19 cellular contexts compared by ENCODE assay signal in the genomic region with DNA sequence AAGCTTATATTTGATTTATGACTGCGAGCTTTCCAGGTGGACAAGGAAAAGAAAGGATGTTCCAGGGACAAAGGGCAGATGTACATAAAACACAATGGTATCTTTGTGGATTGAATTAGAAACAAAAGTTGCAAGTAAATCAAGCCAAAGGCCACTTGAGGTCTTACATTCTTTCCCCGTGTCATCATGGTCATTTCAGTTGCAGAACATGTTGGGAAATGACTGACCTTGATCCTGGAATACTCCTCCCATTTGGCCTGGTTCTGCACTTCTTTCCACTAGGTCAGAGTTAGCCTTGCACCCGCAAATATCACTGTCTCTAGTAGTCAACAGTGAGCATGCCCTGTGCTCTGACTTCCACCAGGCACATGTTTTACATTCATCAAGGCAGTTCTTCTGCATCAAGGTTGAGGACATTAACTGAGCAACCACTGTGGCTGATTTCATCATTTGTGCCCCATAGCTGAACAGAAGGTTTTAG.
DNase-seq lines count a peak whose midpoint lies in the region; ATAC-seq, FAIRE-seq and TF ChIP-seq lines count a peak whose summit lies in the region.
"Had no signal": no experiment of that assay in that cellular context is flagged by ENCODE, and none has a peak within 500 bp of the region (broad histone marks: within the 10 kb centered on the region; RNA-seq: fewer than 3 reads in every experiment).

No MANE protein-coding gene starts in this region.

- CTCF ChIA-PET in H1 (lab: Charles Lee; ENCODE audit: partially characterized antibody) = no interaction called here
- CTCF ChIA-PET in CD8-positive, alpha-beta memory T cell (lab: Charles Lee) = no interaction called here

- no peak overlapping the region for H2BK120ac ChIP-seq in H1 (replicated peaks; ENCODE audit: low read depth, low read length)

- H3K4ac ChIP-seq in H1 (replicated peaks; ENCODE audit: insufficient read length, low read depth, low read length) = no peak overlapping the region

- TF ChIP-seq POLR2A in H1 (IDR thresholded peaks at IDR 0.05; ENCODE audit: control extremely low read depth in 1 of 2, low read depth in 2 of 2, low read length in 2 of 2) (no peak), gastrocnemius medialis (IDR thresholded peaks at IDR 0.05) (no peak), GM18505 (IDR thresholded peaks at IDR 0.05; ENCODE audit: borderline replicate concordance, extremely low read depth, insufficient read depth, insufficient read length) (no peak)

- peaks cover 14% of the 10 kb centered on the region; the same call in 2 of the 3 replicates for H3K4me1 Mint-ChIP-seq in GM23338
- H3K4me1 Mint-ChIP-seq in CD8-positive, alpha-beta memory T cell = no peaks in the 10 kb centered on the region
- H3K4me1 Mint-ChIP-seq: mesothelial cell of epicardium; stimulated activated memory B cell treated with anti-CD40 and anti-IgM and Interleukin-4, amounts not matched to agents 10 μg/mL and 1 μg/mL and 100 μg/mL, for 72 hours had no signal

- no peaks in the 10 kb centered on the region for H3K36me3 Mint-ChIP-seq in GM23338 (ENCODE audit: low read depth)
- no peaks in the 10 kb centered on the region for H3K36me3 Mint-ChIP-seq in CD8-positive, alpha-beta memory T cell
- H3K36me3 Mint-ChIP-seq: mesothelial cell of epicardium; stimulated activated memory B cell treated with anti-CD40 and anti-IgM and Interleukin-4, amounts not matched to agents 10 μg/mL and 1 μg/mL and 100 μg/mL, for 72 hours had no signal

- TF ChIP-seq CTCF in GM23338 (conservative IDR thresholded peaks at IDR 0.05; ENCODE audit: low read depth in 2 of 2) = no peak
- no peak for TF ChIP-seq CTCF in H1 (IDR thresholded peaks at IDR 0.05; ENCODE audit: control extremely low read depth in 1 of 3, insufficient read depth in 1 of 3, low read depth in 1 of 3, low read length in 3 of 3)
- no peak for TF ChIP-seq CTCF in hepatocyte (IDR thresholded peaks at IDR 0.05; ENCODE audit: poor library complexity)
- no peak for TF ChIP-seq CTCF in gastrocnemius medialis (IDR thresholded peaks at IDR 0.05 in 4 of 5, conservative IDR thresholded peaks at IDR 0.05 in 1 of 5)

- no peak overlapping the region for H3K4me2 ChIP-seq in GM23338
- H3K4me2 ChIP-seq in H1 (ENCODE audit: insufficient read depth in 1 of 2, low read depth in 2 of 2, low read length in 2 of 2) = no peak overlapping the region
- H3K4me2 ChIP-seq in hepatocyte = no peak overlapping the region

- H3K36me3 ChIP-seq in GM23338 (ENCODE audit: insufficient read depth) (no peaks in the 10 kb centered on the region), H1 (ENCODE audit: control insufficient read depth in 2 of 4, insufficient read depth in 4 of 4, low read length in 3 of 4) (no peaks in the 10 kb centered on the region), hepatocyte (replicated peaks; ENCODE audit: insufficient read depth, low read depth) (no peaks in the 10 kb centered on the region), gastrocnemius medialis (no peaks in the 10 kb centered on the region)
- H3K36me3 ChIP-seq in CD8-positive, alpha-beta memory T cell (ENCODE audit: insufficient read depth, low read length) = no peaks in the 10 kb centered on the region
- H3K36me3 ChIP-seq: neutrophil, vagina had no signal

- DNase-seq in GM23338 (ENCODE audit: low spot score) (no peak), H1 (ENCODE audit: low read depth in 1 of 2, low spot score in 2 of 2) (no peak), hepatocyte (ENCODE audit: low spot score) (peak; percentile 27), gastrocnemius medialis (peak; percentile 26 to 67), HUDEP-2 (lab: John Stamatoyannopoulos, UW; ENCODE audit: unreplicated experiment in 76 of 76) (no peak)
- no peak for DNase-seq in CD8-positive, alpha-beta memory T cell
- DNase-seq in activated CD4-positive, alpha-beta T cell treated with anti-CD3 and anti-CD28 coated beads for 1 hour = no peak
- DNase-seq: activated CD8-positive, alpha-beta T cell treated with anti-CD3 and anti-CD28 coated beads for 36 hours; NCI-H2081; NCI-H748 treated with DMSO at 0.1 percent for 48 hours had no signal

- no peak overlapping the region for H2BK15ac ChIP-seq in H1 (ENCODE audit: low read length)

- FAIRE-seq in H1 (lab: Jason Lieb, UNC) = peak; percentile 55
- FAIRE-seq: A204.1, endometrium, GM19239, RCC 7860 had no signal

- intact Hi-C loops in gastrocnemius medialis (cut with DNase I; ENCODE audit: low total_unique reads) = no loop called here

- no peaks in the 10 kb centered on the region for H3K27me3 ChIP-seq in GM23338 (ENCODE audit: insufficient read depth)
- no peaks in the 10 kb centered on the region for H3K27me3 ChIP-seq in H1 (replicated peaks in 1 of 4; ENCODE audit: control insufficient read depth in 3 of 4, extremely low read depth in 1 of 4, insufficient read depth in 3 of 4, low read length in 3 of 4)
- no peaks in the 10 kb centered on the region for H3K27me3 ChIP-seq in hepatocyte
- H3K27me3 ChIP-seq in gastrocnemius medialis = no peaks in the 10 kb centered on the region
- no peaks in the 10 kb centered on the region for H3K27me3 ChIP-seq in CD8-positive, alpha-beta memory T cell (ENCODE audit: insufficient read depth, low read length, poor library complexity, severe bottlenecking)
- H3K27me3 ChIP-seq: neutrophil, vagina had no signal

- H2AK5ac ChIP-seq in H1 (ENCODE audit: low read depth, low read length) = no peak overlapping the region

- ATAC-seq in GM23338 (no peak), gastrocnemius medialis (peak; percentile 89 to 93), GM18505 (IDR thresholded peaks at IDR 0.05; ENCODE audit: unreplicated experiment) (no peak)
- ATAC-seq: activated CD8-positive, alpha-beta T cell treated with anti-CD3 and anti-CD28 coated beads for 36 hours; stimulated activated memory B cell treated with anti-CD40 and anti-IgM and Interleukin-4, amounts not matched to agents 10 μg/mL and 1 μg/mL and 100 μg/mL, for 72 hours had no signal

- H2BK5ac ChIP-seq in H1 (ENCODE audit: low read depth, low read length) = no peak overlapping the region

- no peak overlapping the region for H3K27ac ChIP-seq in GM23338 (ENCODE audit: low read depth)
- H3K27ac ChIP-seq in H1 (ENCODE audit: low read depth, low read length) = no peak overlapping the region
- no peak overlapping the region for H3K27ac ChIP-seq in hepatocyte
- peak overlapping the region; percentile 26 to 62 (median 48) for H3K27ac ChIP-seq in gastrocnemius medialis
- no peak overlapping the region for H3K27ac ChIP-seq in CD8-positive, alpha-beta memory T cell (ENCODE audit: low read depth, low read length)
- H3K27ac ChIP-seq: neutrophil, vagina had no signal

- H3K79me1 ChIP-seq in H1 (ENCODE audit: low read depth, low read length) = no peaks in the 10 kb centered on the region

- H3K23me2 ChIP-seq in H1 (ENCODE audit: low read depth, low read length) = no peaks in the 10 kb centered on the region

- no peaks in the 10 kb centered on the region for H3K9me3 Mint-ChIP-seq in GM23338
- H3K9me3 Mint-ChIP-seq in CD8-positive, alpha-beta memory T cell = peaks cover 0 to 15% (median 7%) of the 10 kb centered on the region in 5 donors

- H4K5ac ChIP-seq in H1 (ENCODE audit: insufficient read length, low read depth, low read length) = no peak overlapping the region

- no peak for TF ChIP-seq RAD21 in H1 (IDR thresholded peaks at IDR 0.05 in 1 of 2, conservative IDR thresholded peaks at IDR 0.05 in 1 of 2; ENCODE audit: low read depth in 2 of 2, low read length in 2 of 2)

- H3K4me1 ChIP-seq in GM23338 (ENCODE audit: insufficient read depth) (peaks cover 2% of the 10 kb centered on the region; the same call in 1 of the 2 replicates), H1 (replicated peaks in 1 of 4; ENCODE audit: control insufficient read depth in 3 of 4, insufficient read depth in 4 of 4, low read length in 3 of 4) (peaks cover 0 to 3% (median 0%) of the 10 kb centered on the region in 4 experiments; a peak in 1 of 7 replicates), hepatocyte (ENCODE audit: insufficient read depth) (no peaks in the 10 kb centered on the region), gastrocnemius medialis (peaks cover 4 to 5% of the 10 kb centered on the region in 2 donors)
- H3K4me1 ChIP-seq in CD8-positive, alpha-beta memory T cell (ENCODE audit: insufficient read depth, low read length) = no peaks in the 10 kb centered on the region
- H3K4me1 ChIP-seq: vagina had no signal

- no peak overlapping the region for H4K91ac ChIP-seq in H1 (replicated peaks; ENCODE audit: insufficient read length, low read length)

- in situ Hi-C loops in gastrocnemius medialis (cut with MboI; ENCODE audit: low sequenced_read_pairs in 4 of 4) = no loop called here

- no peaks in the 10 kb centered on the region for H3K9me3 ChIP-seq in H1 (ENCODE audit: insufficient read depth in 2 of 2, low read depth in 1 of 2, low read length in 1 of 2)
- H3K9me3 ChIP-seq in hepatocyte (ENCODE audit: low read depth) = no peaks in the 10 kb centered on the region
- no peaks in the 10 kb centered on the region for H3K9me3 ChIP-seq in gastrocnemius medialis
- H3K9me3 ChIP-seq in CD8-positive, alpha-beta memory T cell (ENCODE audit: low read length) = peaks cover 5% of the 10 kb centered on the region
- H3K9me3 ChIP-seq: neutrophil, vagina had no signal

- H4K20me1 ChIP-seq in GM23338 (replicated peaks; ENCODE audit: insufficient read depth) = no peaks in the 10 kb centered on the region
- no peaks in the 10 kb centered on the region for H4K20me1 ChIP-seq in H1 (replicated peaks in 1 of 2; ENCODE audit: control insufficient read depth in 1 of 2, insufficient read depth in 2 of 2, low read length in 2 of 2)
- no peaks in the 10 kb centered on the region for H4K20me1 ChIP-seq in hepatocyte (ENCODE audit: insufficient read depth, poor library complexity, severe bottlenecking)

- H3K18ac ChIP-seq in H1 (ENCODE audit: extremely low read depth, low read length) = no peak overlapping the region

- no peak overlapping the region for H2BK12ac ChIP-seq in H1 (ENCODE audit: low read depth, low read length)

- H2AFZ ChIP-seq in GM23338 = peak overlapping the region; percentile 26; the same call in 1 of the 2 replicates
- H2AFZ ChIP-seq in H1 (ENCODE audit: low read length) = peak overlapping the region; percentile 49
- no peak overlapping the region for H2AFZ ChIP-seq in hepatocyte

- no peak overlapping the region for H4K8ac ChIP-seq in H1 (ENCODE audit: extremely low read depth, insufficient read depth, low read length)

- no peak overlapping the region for H3K4me3 Mint-ChIP-seq in GM23338
- no peak overlapping the region for H3K4me3 Mint-ChIP-seq in CD8-positive, alpha-beta memory T cell
- H3K4me3 Mint-ChIP-seq: activated CD8-positive, alpha-beta T cell treated with anti-CD3 and anti-CD28 coated beads for 36 hours; mesothelial cell of epicardium; stimulated activated memory B cell treated with anti-CD40 and anti-IgM and Interleukin-4, amounts not matched to agents 10 μg/mL and 1 μg/mL and 100 μg/mL, for 72 hours had no signal

- H3K9me2 ChIP-seq in GM23338 (ENCODE audit: insufficient read depth) (peaks cover 5% of the 10 kb centered on the region; the same call in 1 of the 2 replicates), hepatocyte (replicated peaks; ENCODE audit: insufficient read depth) (no peaks in the 10 kb centered on the region)

- H3F3A ChIP-seq in GM23338 (replicated peaks; ENCODE audit: low read depth) = no peaks in the 10 kb centered on the region

- POLR2A ChIA-PET in H1 (lab: Charles Lee; ENCODE audit: partially characterized antibody) = no interaction called here
- POLR2A ChIA-PET in CD8-positive, alpha-beta memory T cell (lab: Charles Lee) = no interaction called here

- WGBS in H1 (ENCODE audit: extremely low coverage in 1 of 2, insufficient coverage in 1 of 2, insufficient read length in 1 of 2, insufficient replicate concordance in 2 of 2, low coverage in 1 of 2, low lambda C conversion rate in 2 of 2, missing lambda C conversion rate in 1 of 2), 2 experiments = 86% methylated on average over 3 of the region's 3 CpGs; no CpG with 5 or more reads in 1 of the 2 experiments
- WGBS in hepatocyte (ENCODE audit: low lambda C conversion rate, missing lambda C conversion rate) = 81% methylated on average over 3 of the region's 3 CpGs

- no peak overlapping the region for H3K23ac ChIP-seq in H1 (ENCODE audit: insufficient read length)

- H3K14ac ChIP-seq in H1 (ENCODE audit: insufficient read length) = no peak overlapping the region

- H3K4me3 ChIP-seq in GM23338 (no peak overlapping the region), H1 (ENCODE audit: extremely low read depth in 1 of 4, insufficient read depth in 2 of 4, low read depth in 3 of 4, low read length in 4 of 4) (no peak overlapping the region), hepatocyte (no peak overlapping the region), gastrocnemius medialis (no peak overlapping the region)
- H3K4me3 ChIP-seq in CD8-positive, alpha-beta memory T cell (ENCODE audit: low read length) = no peak overlapping the region
- H3K4me3 ChIP-seq: vagina had no signal

- no peak overlapping the region for H3K56ac ChIP-seq in H1 (replicated peaks; ENCODE audit: insufficient read length, low read depth, low read length)

- no peak overlapping the region for H2BK20ac ChIP-seq in H1 (ENCODE audit: low read length)

- H3K27ac Mint-ChIP-seq in GM23338 = no peak overlapping the region
- no peak overlapping the region for H3K27ac Mint-ChIP-seq in CD8-positive, alpha-beta memory T cell
- H3K27ac Mint-ChIP-seq: activated CD8-positive, alpha-beta T cell treated with anti-CD3 and anti-CD28 coated beads for 36 hours; mesothelial cell of epicardium; stimulated activated memory B cell treated with anti-CD40 and anti-IgM and Interleukin-4, amounts not matched to agents 10 μg/mL and 1 μg/mL and 100 μg/mL, for 72 hours had no signal

- H3K79me2 ChIP-seq in GM23338 (replicated peaks; ENCODE audit: insufficient read depth) = no peaks in the 10 kb centered on the region
- H3K79me2 ChIP-seq in H1 (ENCODE audit: control insufficient read depth in 1 of 2, insufficient read depth in 2 of 2, low read length in 2 of 2) = no peaks in the 10 kb centered on the region
- no peaks in the 10 kb centered on the region for H3K79me2 ChIP-seq in hepatocyte

- peaks cover 2% of the 10 kb centered on the region for H3K27me3 Mint-ChIP-seq in GM23338 (ENCODE audit: insufficient read depth, low read depth, poor library complexity)
- no peaks in the 10 kb centered on the region for H3K27me3 Mint-ChIP-seq in CD8-positive, alpha-beta memory T cell
- H3K27me3 Mint-ChIP-seq: stimulated activated memory B cell treated with anti-CD40 and anti-IgM and Interleukin-4, amounts not matched to agents 10 μg/mL and 1 μg/mL and 100 μg/mL, for 72 hours had no signal

- TF ChIP-seq EP300 in H1 (IDR thresholded peaks at IDR 0.05; ENCODE audit: borderline replicate concordance in 1 of 2, low read depth in 2 of 2, low read length in 2 of 2) = no peak

- no peak overlapping the region; a peak in 1 of 7 replicates for H3K9ac ChIP-seq in H1 (replicated peaks in 1 of 4; ENCODE audit: extremely low read depth in 1 of 4, low read depth in 3 of 4, low read length in 3 of 4)

Comparison
In these comparisons a context has a peak if more than half of its experiments do, and no peak if none do; other contexts are left out.
1. ATAC-seq: peak in gastrocnemius medialis (2 of 2); none in GM23338 (single experiment) and GM18505 (single experiment).
2. DNase-seq: peak in hepatocyte (single experiment) and gastrocnemius medialis (2 of 2); none in GM23338 (single experiment), H1 (0 of 2), CD8-positive, alpha-beta memory T cell (0 of 5), HUDEP-2 (0 of 76) and activated CD4-positive, alpha-beta T cell treated with anti-CD3 and anti-CD28 coated beads for 1 hour (single experiment).
3. H3K27ac ChIP-seq: peak in gastrocnemius medialis (4 of 4); none in GM23338 (single experiment), H1 (single experiment), hepatocyte (single experiment) and CD8-positive, alpha-beta memory T cell (single experiment).